In genomic region chr3:47380601-47381316, GRCh38 we compare ENCODE assay signal across 1 cellular context.
TF ChIP-seq lines count a peak whose summit lies in the region.

A gene with protein sequence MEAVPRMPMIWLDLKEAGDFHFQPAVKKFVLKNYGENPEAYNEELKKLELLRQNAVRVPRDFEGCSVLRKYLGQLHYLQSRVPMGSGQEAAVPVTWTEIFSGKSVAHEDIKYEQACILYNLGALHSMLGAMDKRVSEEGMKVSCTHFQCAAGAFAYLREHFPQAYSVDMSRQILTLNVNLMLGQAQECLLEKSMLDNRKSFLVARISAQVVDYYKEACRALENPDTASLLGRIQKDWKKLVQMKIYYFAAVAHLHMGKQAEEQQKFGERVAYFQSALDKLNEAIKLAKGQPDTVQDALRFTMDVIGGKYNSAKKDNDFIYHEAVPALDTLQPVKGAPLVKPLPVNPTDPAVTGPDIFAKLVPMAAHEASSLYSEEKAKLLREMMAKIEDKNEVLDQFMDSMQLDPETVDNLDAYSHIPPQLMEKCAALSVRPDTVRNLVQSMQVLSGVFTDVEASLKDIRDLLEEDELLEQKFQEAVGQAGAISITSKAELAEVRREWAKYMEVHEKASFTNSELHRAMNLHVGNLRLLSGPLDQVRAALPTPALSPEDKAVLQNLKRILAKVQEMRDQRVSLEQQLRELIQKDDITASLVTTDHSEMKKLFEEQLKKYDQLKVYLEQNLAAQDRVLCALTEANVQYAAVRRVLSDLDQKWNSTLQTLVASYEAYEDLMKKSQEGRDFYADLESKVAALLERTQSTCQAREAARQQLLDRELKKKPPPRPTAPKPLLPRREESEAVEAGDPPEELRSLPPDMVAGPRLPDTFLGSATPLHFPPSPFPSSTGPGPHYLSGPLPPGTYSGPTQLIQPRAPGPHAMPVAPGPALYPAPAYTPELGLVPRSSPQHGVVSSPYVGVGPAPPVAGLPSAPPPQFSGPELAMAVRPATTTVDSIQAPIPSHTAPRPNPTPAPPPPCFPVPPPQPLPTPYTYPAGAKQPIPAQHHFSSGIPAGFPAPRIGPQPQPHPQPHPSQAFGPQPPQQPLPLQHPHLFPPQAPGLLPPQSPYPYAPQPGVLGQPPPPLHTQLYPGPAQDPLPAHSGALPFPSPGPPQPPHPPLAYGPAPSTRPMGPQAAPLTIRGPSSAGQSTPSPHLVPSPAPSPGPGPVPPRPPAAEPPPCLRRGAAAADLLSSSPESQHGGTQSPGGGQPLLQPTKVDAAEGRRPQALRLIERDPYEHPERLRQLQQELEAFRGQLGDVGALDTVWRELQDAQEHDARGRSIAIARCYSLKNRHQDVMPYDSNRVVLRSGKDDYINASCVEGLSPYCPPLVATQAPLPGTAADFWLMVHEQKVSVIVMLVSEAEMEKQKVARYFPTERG (N-terminal part only) (plus strand): TSS chr3:47381021. CDS start chr3:47381097, 76 bp downstream.

TF ChIP-seq in HepG2, 621 proteins besides CTCF, POLR2A, EP300 and RAD21 (continued from another document and continues in another):
- TF ChIP-seq ZNF546 (CRISPR knock-in tag; conservative IDR thresholded peaks at IDR 0.05) (peak; percentile 32; the same call in 1 of the 2 replicates), FOXA1 (IDR thresholded peaks at IDR 0.05) (no peak), FOXA1 (CRISPR knock-in tag; IDR thresholded peaks at IDR 0.05) (no peak; the same call in 1 of the 2 replicates), ZNF17 (CRISPR knock-in tag; IDR thresholded peaks at IDR 0.05) (no peak), TAF1 (CRISPR knock-in tag; IDR thresholded peaks at IDR 0.05) (peak; percentile 58), SKI (IDR thresholded peaks at IDR 0.05; ENCODE audit: partially characterized antibody) (peak; percentile 8), IKZF4 (CRISPR knock-in tag; IDR thresholded peaks at IDR 0.05; ENCODE audit: borderline replicate concordance, low read depth, not compliant biosample characterization) (no peak), TGIF2 (CRISPR knock-in tag; IDR thresholded peaks at IDR 0.05) (peak; percentile 34; the same call in 1 of the 2 replicates), ZNF879 (CRISPR knock-in tag; IDR thresholded peaks at IDR 0.05) (no peak), ZNF33B (CRISPR knock-in tag; IDR thresholded peaks at IDR 0.05) (0 out of 2 replicates have a peak, but pooled peaks have one; percentile 34), ZSCAN30 (CRISPR knock-in tag; IDR thresholded peaks at IDR 0.05) (no peak), ZNF430 (CRISPR knock-in tag; IDR thresholded peaks at IDR 0.05) (peak; percentile 99), ZNF282 (IDR thresholded peaks at IDR 0.05; ENCODE audit: partially characterized antibody) (no peak), HDAC2 (CRISPR knock-in tag; IDR thresholded peaks at IDR 0.05) (peak; percentile 65), KAT2B (IDR thresholded peaks at IDR 0.05; ENCODE audit: borderline replicate concordance, low read depth, low read length) (no peak), ZSCAN21 (CRISPR knock-in tag; IDR thresholded peaks at IDR 0.05; ENCODE audit: borderline replicate concordance) (peak; percentile 76), ZNF570 (CRISPR knock-in tag; IDR thresholded peaks at IDR 0.05; ENCODE audit: borderline replicate concordance) (no peak), THAP11 (CRISPR knock-in tag; IDR thresholded peaks at IDR 0.05) (peak; percentile 96), ZNF740 (CRISPR knock-in tag; IDR thresholded peaks at IDR 0.05) (peak; percentile 63; the same call in 1 of the 2 replicates), ZNF558 (CRISPR knock-in tag; IDR thresholded peaks at IDR 0.05; ENCODE audit: borderline replicate concordance) (peak; percentile 42; the same call in 1 of the 2 replicates), ZNF772 (CRISPR knock-in tag; IDR thresholded peaks at IDR 0.05) (peak; percentile 2; the same call in 1 of the 2 replicates), ERF (CRISPR knock-in tag; IDR thresholded peaks at IDR 0.05) (peak; percentile 49; the same call in 1 of the 2 replicates), RXRB (CRISPR knock-in tag; IDR thresholded peaks at IDR 0.05; ENCODE audit: borderline replicate concordance) (no peak; the same call in 1 of the 2 replicates), AHDC1 (CRISPR knock-in tag; IDR thresholded peaks at IDR 0.05; ENCODE audit: borderline replicate concordance) (peak; percentile 54; the same call in 1 of the 2 replicates), EED (CRISPR knock-in tag; IDR thresholded peaks at IDR 0.05) (no peak), GATA4 (IDR thresholded peaks at IDR 0.05; ENCODE audit: borderline replicate concordance, low read depth) (no peak), ZNF768 (CRISPR knock-in tag; IDR thresholded peaks at IDR 0.05) (peak; percentile 49; the same call in 1 of the 2 replicates), ZNF350 (CRISPR knock-in tag; IDR thresholded peaks at IDR 0.05; ENCODE audit: borderline replicate concordance, low read depth) (peak; percentile 80), ZNF256 (CRISPR knock-in tag; conservative IDR thresholded peaks at IDR 0.05) (no peak), MXD4 (CRISPR knock-in tag; IDR thresholded peaks at IDR 0.05) (peak; percentile 26; the same call in 1 of the 2 replicates), RNF219 (CRISPR knock-in tag; IDR thresholded peaks at IDR 0.05) (no peak), CHCHD3 (CRISPR knock-in tag; IDR thresholded peaks at IDR 0.05) (no peak), ZFY (CRISPR knock-in tag; IDR thresholded peaks at IDR 0.05) (peak; percentile 94)
- TF ChIP-seq, protein P1, sequence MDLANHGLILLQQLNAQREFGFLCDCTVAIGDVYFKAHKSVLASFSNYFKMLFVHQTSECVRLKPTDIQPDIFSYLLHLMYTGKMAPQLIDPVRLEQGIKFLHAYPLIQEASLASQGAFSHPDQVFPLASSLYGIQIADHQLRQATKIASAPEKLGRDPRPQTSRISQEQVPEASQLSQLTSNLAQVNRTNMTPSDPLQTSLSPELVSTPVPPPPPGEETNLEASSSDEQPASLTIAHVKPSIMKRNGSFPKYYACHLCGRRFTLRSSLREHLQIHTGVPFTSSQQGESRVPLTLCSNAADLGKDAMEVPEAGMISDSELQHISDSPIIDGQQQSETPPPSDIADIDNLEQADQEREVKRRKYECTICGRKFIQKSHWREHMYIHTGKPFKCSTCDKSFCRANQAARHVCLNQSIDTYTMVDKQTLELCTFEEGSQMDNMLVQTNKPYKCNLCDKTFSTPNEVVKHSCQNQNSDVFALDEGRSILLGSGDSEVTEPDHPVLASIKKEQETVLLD (CRISPR knock-in tag; IDR thresholded peaks at IDR 0.05; ENCODE audit: low read depth), result peak; percentile 64; the same call in 1 of the 2 replicates
- TF ChIP-seq, protein P2, sequence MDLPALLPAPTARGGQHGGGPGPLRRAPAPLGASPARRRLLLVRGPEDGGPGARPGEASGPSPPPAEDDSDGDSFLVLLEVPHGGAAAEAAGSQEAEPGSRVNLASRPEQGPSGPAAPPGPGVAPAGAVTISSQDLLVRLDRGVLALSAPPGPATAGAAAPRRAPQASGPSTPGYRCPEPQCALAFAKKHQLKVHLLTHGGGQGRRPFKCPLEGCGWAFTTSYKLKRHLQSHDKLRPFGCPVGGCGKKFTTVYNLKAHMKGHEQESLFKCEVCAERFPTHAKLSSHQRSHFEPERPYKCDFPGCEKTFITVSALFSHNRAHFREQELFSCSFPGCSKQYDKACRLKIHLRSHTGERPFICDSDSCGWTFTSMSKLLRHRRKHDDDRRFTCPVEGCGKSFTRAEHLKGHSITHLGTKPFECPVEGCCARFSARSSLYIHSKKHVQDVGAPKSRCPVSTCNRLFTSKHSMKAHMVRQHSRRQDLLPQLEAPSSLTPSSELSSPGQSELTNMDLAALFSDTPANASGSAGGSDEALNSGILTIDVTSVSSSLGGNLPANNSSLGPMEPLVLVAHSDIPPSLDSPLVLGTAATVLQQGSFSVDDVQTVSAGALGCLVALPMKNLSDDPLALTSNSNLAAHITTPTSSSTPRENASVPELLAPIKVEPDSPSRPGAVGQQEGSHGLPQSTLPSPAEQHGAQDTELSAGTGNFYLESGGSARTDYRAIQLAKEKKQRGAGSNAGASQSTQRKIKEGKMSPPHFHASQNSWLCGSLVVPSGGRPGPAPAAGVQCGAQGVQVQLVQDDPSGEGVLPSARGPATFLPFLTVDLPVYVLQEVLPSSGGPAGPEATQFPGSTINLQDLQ (CRISPR knock-in tag; IDR thresholded peaks at IDR 0.05), result no peak
- TF ChIP-seq, protein P3, sequence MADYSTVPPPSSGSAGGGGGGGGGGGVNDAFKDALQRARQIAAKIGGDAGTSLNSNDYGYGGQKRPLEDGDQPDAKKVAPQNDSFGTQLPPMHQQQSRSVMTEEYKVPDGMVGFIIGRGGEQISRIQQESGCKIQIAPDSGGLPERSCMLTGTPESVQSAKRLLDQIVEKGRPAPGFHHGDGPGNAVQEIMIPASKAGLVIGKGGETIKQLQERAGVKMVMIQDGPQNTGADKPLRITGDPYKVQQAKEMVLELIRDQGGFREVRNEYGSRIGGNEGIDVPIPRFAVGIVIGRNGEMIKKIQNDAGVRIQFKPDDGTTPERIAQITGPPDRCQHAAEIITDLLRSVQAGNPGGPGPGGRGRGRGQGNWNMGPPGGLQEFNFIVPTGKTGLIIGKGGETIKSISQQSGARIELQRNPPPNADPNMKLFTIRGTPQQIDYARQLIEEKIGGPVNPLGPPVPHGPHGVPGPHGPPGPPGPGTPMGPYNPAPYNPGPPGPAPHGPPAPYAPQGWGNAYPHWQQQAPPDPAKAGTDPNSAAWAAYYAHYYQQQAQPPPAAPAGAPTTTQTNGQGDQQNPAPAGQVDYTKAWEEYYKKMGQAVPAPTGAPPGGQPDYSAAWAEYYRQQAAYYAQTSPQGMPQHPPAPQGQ (CRISPR knock-in tag; IDR thresholded peaks at IDR 0.05; ENCODE audit: borderline replicate concordance), result no peak
